ENCODE assay signal across 2 cellular contexts in the genomic region with DNA sequence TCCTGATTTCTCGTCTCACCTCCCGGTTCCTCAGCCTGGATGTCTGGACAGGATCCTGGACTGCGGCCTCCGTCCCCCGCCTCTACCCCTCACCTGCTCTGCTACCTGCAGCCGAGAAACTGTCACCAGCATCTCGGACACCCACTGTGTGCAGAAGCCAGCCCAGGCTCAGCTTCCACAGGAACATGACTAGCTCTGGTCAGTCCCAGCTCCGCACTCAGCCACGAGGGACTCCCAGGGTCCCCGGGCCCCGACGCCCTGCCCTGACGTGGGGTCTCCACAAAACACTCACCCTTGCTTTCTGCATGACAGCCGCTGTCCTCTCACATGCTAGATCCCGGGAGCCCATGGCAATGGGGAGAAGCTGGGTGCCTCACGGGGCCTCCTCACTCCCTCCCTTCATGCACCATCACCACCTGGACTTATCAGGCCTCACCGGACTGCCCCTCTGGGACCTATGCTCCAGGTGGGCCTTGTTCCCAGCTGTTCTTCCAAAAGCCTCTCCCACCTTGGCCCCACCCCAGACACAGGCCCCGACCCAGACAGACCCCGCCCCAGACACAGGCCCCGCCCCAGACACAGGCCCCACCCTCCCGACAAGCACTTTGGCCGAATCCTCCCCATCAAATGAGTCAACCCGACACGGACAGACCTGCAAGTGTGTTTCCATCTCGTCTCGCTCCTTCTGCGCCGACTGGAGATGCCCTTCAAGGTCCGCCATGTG.
TF ChIP-seq lines count a peak whose summit lies in the region.

No MANE protein-coding gene starts in this region.

TF ChIP-seq in GM23338, 12 proteins besides CTCF, POLR2A, EP300 and RAD21:
- TF ChIP-seq ZNF114 (CRISPR knock-in tag; IDR thresholded peaks at IDR 0.05), result no peak
- peak; percentile 60 for TF ChIP-seq EZH2phosphoT487 (IDR thresholded peaks at IDR 0.05; ENCODE audit: unreplicated experiment)

TF ChIP-seq in GM12878, 131 proteins besides CTCF, POLR2A, EP300 and RAD21:
- no peak for TF ChIP-seq GATAD2B (conservative IDR thresholded peaks at IDR 0.05; ENCODE audit: low read depth)
- TF ChIP-seq ZZZ3 (IDR thresholded peaks at IDR 0.05; ENCODE audit: control insufficient read depth, insufficient read length, low read depth), result no peak
- TF ChIP-seq HSF1 (IDR thresholded peaks at IDR 0.05; ENCODE audit: low read depth, low read length), result no peak
- no peak for TF ChIP-seq CHD2 (IDR thresholded peaks at IDR 0.05; ENCODE audit: borderline replicate concordance, low read depth, low read length)
- TF ChIP-seq KAT2A (conservative IDR thresholded peaks at IDR 0.05; ENCODE audit: control insufficient read depth, low read depth, low read length), result no peak
- no peak for TF ChIP-seq RELA (IDR thresholded peaks at IDR 0.05; ENCODE audit: borderline replicate concordance, partially characterized antibody)
- TF ChIP-seq RB1 (IDR thresholded peaks at IDR 0.05; ENCODE audit: borderline replicate concordance), result no peak
- TF ChIP-seq RFX5 (IDR thresholded peaks at IDR 0.05; ENCODE audit: low read depth, low read length), result no peak
- TF ChIP-seq BMI1 (IDR thresholded peaks at IDR 0.05; ENCODE audit: borderline replicate concordance), result no peak
- TF ChIP-seq, protein P1, sequence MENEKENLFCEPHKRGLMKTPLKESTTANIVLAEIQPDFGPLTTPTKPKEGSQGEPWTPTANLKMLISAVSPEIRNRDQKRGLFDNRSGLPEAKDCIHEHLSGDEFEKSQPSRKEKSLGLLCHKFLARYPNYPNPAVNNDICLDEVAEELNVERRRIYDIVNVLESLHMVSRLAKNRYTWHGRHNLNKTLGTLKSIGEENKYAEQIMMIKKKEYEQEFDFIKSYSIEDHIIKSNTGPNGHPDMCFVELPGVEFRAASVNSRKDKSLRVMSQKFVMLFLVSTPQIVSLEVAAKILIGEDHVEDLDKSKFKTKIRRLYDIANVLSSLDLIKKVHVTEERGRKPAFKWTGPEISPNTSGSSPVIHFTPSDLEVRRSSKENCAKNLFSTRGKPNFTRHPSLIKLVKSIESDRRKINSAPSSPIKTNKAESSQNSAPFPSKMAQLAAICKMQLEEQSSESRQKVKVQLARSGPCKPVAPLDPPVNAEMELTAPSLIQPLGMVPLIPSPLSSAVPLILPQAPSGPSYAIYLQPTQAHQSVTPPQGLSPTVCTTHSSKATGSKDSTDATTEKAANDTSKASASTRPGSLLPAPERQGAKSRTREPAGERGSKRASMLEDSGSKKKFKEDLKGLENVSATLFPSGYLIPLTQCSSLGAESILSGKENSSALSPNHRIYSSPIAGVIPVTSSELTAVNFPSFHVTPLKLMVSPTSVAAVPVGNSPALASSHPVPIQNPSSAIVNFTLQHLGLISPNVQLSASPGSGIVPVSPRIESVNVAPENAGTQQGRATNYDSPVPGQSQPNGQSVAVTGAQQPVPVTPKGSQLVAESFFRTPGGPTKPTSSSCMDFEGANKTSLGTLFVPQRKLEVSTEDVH (IDR thresholded peaks at IDR 0.05; ENCODE audit: low read depth, partially characterized antibody), result no peak
- no peak for TF ChIP-seq BHLHE40 (IDR thresholded peaks at IDR 0.05; ENCODE audit: borderline replicate concordance in 1 of 2, low read depth in 2 of 2, low read length in 1 of 2)
- no peak for TF ChIP-seq SUZ12 (IDR thresholded peaks at IDR 0.05; ENCODE audit: unreplicated experiment)
- no peak for TF ChIP-seq CUX1 (IDR thresholded peaks at IDR 0.05; ENCODE audit: insufficient replicate concordance, low read depth, low read length)
- TF ChIP-seq HDGF (IDR thresholded peaks at IDR 0.05), result no peak
- TF ChIP-seq IRF3 (IDR thresholded peaks at IDR 0.05), result no peak
- no peak for TF ChIP-seq E4F1 (IDR thresholded peaks at IDR 0.05; ENCODE audit: borderline replicate concordance, partially characterized antibody)
- no peak for TF ChIP-seq SMAD1 (IDR thresholded peaks at IDR 0.05; ENCODE audit: low read depth, partially characterized antibody)
- TF ChIP-seq RAD51 (IDR thresholded peaks at IDR 0.05), result no peak
- TF ChIP-seq POLR2AphosphoS2 (IDR thresholded peaks at IDR 0.05; ENCODE audit: low read depth, low read length), result no peak
TF ChIP-seq in GM12878: peak in this region for 0.
